In genomic region chr9:134982311-134982710, GRCh38 we compare ENCODE assay signal across 13 cellular contexts.
A peak's percentile ranks its signal among the peaks of the same experiment; 100 is the strongest.
DNase-seq lines count a peak whose midpoint lies in the region; FAIRE-seq and TF ChIP-seq lines count a peak whose summit lies in the region.
"Had no signal": no experiment of that assay in that cellular context is flagged by ENCODE, and none has a peak within 500 bp of the region (broad histone marks: within the 10 kb centered on the region; RNA-seq: fewer than 3 reads in every experiment).

No MANE protein-coding gene starts in this region.

- peak; percentile 25 for DNase-seq in activated effector memory CD4-positive, alpha-beta T cell treated with anti-CD3 and anti-CD28 coated beads, Interleukin-2, amount 50 U/mL, for 16 hours
- DNase-seq in activated effector memory CD4-positive, alpha-beta T cell treated with Interleukin-2 at 50 U/mL for 16 hours, result no peak
- DNase-seq in kidney (peak; percentile 25), osteoblast (ENCODE audit: insufficient read length, low spot score, missing footprints) (peak; percentile 59), suprapubic skin (ENCODE audit: low spot score in 2 of 2) (peak; percentile 23 to 31), NCI-H446 (lab: John Stamatoyannopoulos, UW) (no peak), ecto neural progenitor cell (ENCODE audit: low spot score) (no peak), SW480 (ENCODE audit: low spot score) (no peak)
- DNase-seq: GF-D8 had no signal

- no peak for FAIRE-seq in kidney (lab: Jason Lieb, UNC)
- FAIRE-seq: H54, HepG2, HTR-8/SVneo had no signal

- H3K36me3 ChIP-seq in kidney (ENCODE audit: control insufficient read depth in 1 of 2, insufficient read depth in 2 of 2, low read length in 2 of 2), result no peaks in the 10 kb centered on the region
- H3K36me3 ChIP-seq in osteoblast (ENCODE audit: insufficient read depth, low read length), result no peaks in the 10 kb centered on the region
- no peaks in the 10 kb centered on the region for H3K36me3 ChIP-seq in suprapubic skin

- H3K9me3 ChIP-seq in kidney (ENCODE audit: control insufficient read depth in 1 of 2, low read length in 2 of 2) (peaks cover 3 to 11% of the 10 kb centered on the region in 2 donors), osteoblast (ENCODE audit: low read depth, low read length) (no peaks in the 10 kb centered on the region), suprapubic skin (no peaks in the 10 kb centered on the region)

- H3K27me3 ChIP-seq in osteoblast (ENCODE audit: insufficient read depth, low read length), result peaks cover 3% of the 10 kb centered on the region
- H3K27me3 ChIP-seq in suprapubic skin, result peaks cover 9% of the 10 kb centered on the region

- TF ChIP-seq POLR2A in suprapubic skin (IDR thresholded peaks at IDR 0.05), result no peak

- TF ChIP-seq EP300 in suprapubic skin (IDR thresholded peaks at IDR 0.05), result no peak

- H3K27ac ChIP-seq in kidney (ENCODE audit: low read depth in 2 of 2, low read length in 2 of 2) (no peak overlapping the region), osteoblast (ENCODE audit: low read depth, low read length) (no peak overlapping the region), suprapubic skin (no peak overlapping the region)
- H3K27ac ChIP-seq: 22Rv1 had no signal

- H3K4me2 ChIP-seq in osteoblast (ENCODE audit: insufficient read depth, low read length), result no peak overlapping the region

- 81% methylated on average over 8 of the region's 8 CpGs for WGBS in suprapubic skin

- H3K9ac ChIP-seq in kidney (ENCODE audit: low read length in 2 of 2), result no peak overlapping the region

- H3K79me2 ChIP-seq in osteoblast (ENCODE audit: insufficient read depth, low read length), result no peaks in the 10 kb centered on the region

- no peaks in the 10 kb centered on the region for H4K20me1 ChIP-seq in osteoblast (ENCODE audit: insufficient read depth, low read length)

- no peak overlapping the region for H2AFZ ChIP-seq in osteoblast (ENCODE audit: low read length)

- TF ChIP-seq CTCF in kidney (IDR thresholded peaks at IDR 0.05; ENCODE audit: borderline replicate concordance, extremely low read depth, insufficient read depth) (no peak), osteoblast (IDR thresholded peaks at IDR 0.05; ENCODE audit: extremely low read depth, low read depth, low read length) (no peak), suprapubic skin (IDR thresholded peaks at IDR 0.05) (no peak)

- no peaks in the 10 kb centered on the region for H3K4me1 ChIP-seq in kidney (ENCODE audit: control insufficient read depth in 1 of 2, insufficient read depth in 1 of 2, low read depth in 1 of 2, low read length in 2 of 2)
- no peaks in the 10 kb centered on the region for H3K4me1 ChIP-seq in osteoblast (ENCODE audit: insufficient read depth, low read length)
- no peaks in the 10 kb centered on the region for H3K4me1 ChIP-seq in suprapubic skin

- H3K4me3 ChIP-seq in kidney (ENCODE audit: low read length in 2 of 2), result no peak overlapping the region
- H3K4me3 ChIP-seq in osteoblast (ENCODE audit: insufficient read depth, low read length), result no peak overlapping the region
- H3K4me3 ChIP-seq in suprapubic skin, result no peak overlapping the region

- intact Hi-C loops in kidney (cut with DNase I), result no loop called here

Comparison
In these comparisons a context has a peak if more than half of its experiments do, and no peak if none do; other contexts are left out.
1. DNase-seq: peak in activated effector memory CD4-positive, alpha-beta T cell treated with anti-CD3 and anti-CD28 coated beads, Interleukin-2, amount 50 U/mL, for 16 hours (single experiment), kidney (single experiment), osteoblast (single experiment) and suprapubic skin (2 of 2); none in activated effector memory CD4-positive, alpha-beta T cell treated with Interleukin-2 at 50 U/mL for 16 hours (single experiment), NCI-H446 (0 of 2), ecto neural progenitor cell (single experiment) and SW480 (single experiment).